ENCODE assay signal across 29 cellular contexts in the genomic region with DNA sequence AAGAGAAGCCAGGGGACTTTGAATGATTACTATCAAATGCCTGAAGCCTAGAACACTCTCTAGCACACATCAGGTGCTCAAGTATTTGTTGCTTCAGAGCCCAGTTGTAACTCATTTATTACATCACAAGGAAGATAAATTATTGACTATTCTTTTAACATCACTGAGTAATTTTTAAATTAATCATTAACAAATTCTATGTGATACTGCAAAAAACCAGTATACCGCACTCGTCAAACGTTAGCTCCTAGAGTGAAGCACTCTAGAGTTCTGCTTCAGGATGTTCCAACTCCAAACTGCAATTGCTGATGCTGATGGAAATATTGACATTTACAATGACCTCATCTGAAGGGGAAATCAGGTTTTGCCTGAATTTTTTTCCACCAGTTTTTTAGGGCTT.
"Had no signal": no experiment of that assay in that cellular context is flagged by ENCODE, and none has a peak within 500 bp of the region (broad histone marks: within the 10 kb centered on the region; RNA-seq: fewer than 3 reads in every experiment).

No MANE protein-coding gene starts in this region.

- H3K9me3 ChIP-seq: adrenal gland, body of pancreas had no signal

- H3K4me1 ChIP-seq: adrenal gland, body of pancreas, neural progenitor cell, parathyroid adenoma, spleen, tibial nerve had no signal

- H3K27me3 ChIP-seq: adrenal gland, body of pancreas, neural progenitor cell, spleen, tibial nerve had no signal

- H3K4me3 ChIP-seq: adrenal gland, body of pancreas, neural progenitor cell, spleen, tibial nerve had no signal

- H3K9ac ChIP-seq: neural progenitor cell, parathyroid adenoma had no signal

- H3K27ac ChIP-seq: adrenal gland, body of pancreas, epithelial cell of prostate, neural progenitor cell, parathyroid adenoma, spleen, tibial nerve had no signal

- FAIRE-seq: colon, endometrium, frontal cortex, keratinocyte had no signal

- H3K36me3 ChIP-seq: adrenal gland, neural progenitor cell, spleen, tibial nerve had no signal

- DNase-seq: activated B cell treated with CpG ODN at 0.5 μM for 24 hours; activated CD8-positive, alpha-beta memory T cell treated with anti-CD3 and anti-CD28 coated beads, Interleukin-2, amount 10 ng/mL, durations not matched to agents 7 days and 5 days; activated CD8-positive, alpha-beta T cell treated with anti-CD3 and anti-CD28 coated beads, Interleukin-2, amount 10 ng/mL, durations not matched to agents 7 days and 5 days; activated effector memory CD4-positive, alpha-beta T cell treated with Interleukin-2 at 50 U/mL for 16 hours; activated naive CD4-positive, alpha-beta T cell treated with anti-CD3 and anti-CD28 coated beads for 36 hours; activated naive CD8-positive, alpha-beta T cell treated with anti-CD3 and anti-CD28 coated beads for 36 hours; adrenal gland; aorta; body of pancreas; dermis blood vessel endothelial cell; effector CD4-positive, alpha-beta T cell; glutamatergic neuron; left ventricle myocardium superior; mammary epithelial cell; naive thymus-derived CD8-positive, alpha-beta T cell; occipital lobe; right cardiac atrium; spleen; stimulated activated CD4-positive, alpha-beta T cell treated with anti-CD3 and anti-CD28 coated beads, Interleukin-2, amount 100 ng/mL, for 48 hours; stimulated activated naive CD4-positive, alpha-beta T cell treated with Interleukin-2 at 50 U/mL for 16 hours; T-helper 1 cell had no signal
